ENCODE assay signal across 3 cellular contexts in the genomic region with DNA sequence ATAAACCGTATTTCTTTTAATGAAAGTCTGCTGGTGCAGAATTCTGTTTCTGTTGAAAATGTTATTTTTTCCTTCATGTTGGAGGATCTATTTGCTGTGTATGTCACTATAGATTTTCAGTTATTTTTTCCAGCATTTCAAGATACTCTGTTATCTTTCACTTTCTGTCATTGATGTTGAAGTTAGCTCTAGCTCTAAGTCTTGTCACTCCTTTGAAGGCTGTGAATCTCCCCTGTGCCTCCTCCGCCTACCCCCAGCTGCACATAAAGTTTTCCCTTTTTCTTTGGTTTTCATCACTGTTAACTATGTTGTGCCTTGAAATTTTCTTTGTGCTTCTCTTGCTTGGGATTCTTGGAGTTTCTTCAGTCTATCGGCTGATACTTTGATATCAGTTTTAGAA.
TF ChIP-seq lines count a peak whose summit lies in the region.

No MANE protein-coding gene starts in this region.

TF ChIP-seq in IMR-90, 13 proteins besides CTCF, POLR2A, EP300 and RAD21:
- no peak for TF ChIP-seq FOS (IDR thresholded peaks at IDR 0.05; ENCODE audit: low read depth, low read length)
- TF ChIP-seq MAZ (IDR thresholded peaks at IDR 0.05; ENCODE audit: borderline replicate concordance, low read depth, low read length) = no peak
- no peak for TF ChIP-seq RFX5 (IDR thresholded peaks at IDR 0.05; ENCODE audit: low read depth, low read length)
- no peak for TF ChIP-seq SMC3 (IDR thresholded peaks at IDR 0.05; ENCODE audit: low read depth, low read length)
- no peak for TF ChIP-seq CEBPB (IDR thresholded peaks at IDR 0.05; ENCODE audit: low read depth, low read length)
- TF ChIP-seq NFE2L2 (IDR thresholded peaks at IDR 0.05; ENCODE audit: low read depth, low read length) = no peak
- no peak for TF ChIP-seq MXI1 (IDR thresholded peaks at IDR 0.05; ENCODE audit: borderline replicate concordance, low read depth, low read length)
- TF ChIP-seq, protein P1, sequence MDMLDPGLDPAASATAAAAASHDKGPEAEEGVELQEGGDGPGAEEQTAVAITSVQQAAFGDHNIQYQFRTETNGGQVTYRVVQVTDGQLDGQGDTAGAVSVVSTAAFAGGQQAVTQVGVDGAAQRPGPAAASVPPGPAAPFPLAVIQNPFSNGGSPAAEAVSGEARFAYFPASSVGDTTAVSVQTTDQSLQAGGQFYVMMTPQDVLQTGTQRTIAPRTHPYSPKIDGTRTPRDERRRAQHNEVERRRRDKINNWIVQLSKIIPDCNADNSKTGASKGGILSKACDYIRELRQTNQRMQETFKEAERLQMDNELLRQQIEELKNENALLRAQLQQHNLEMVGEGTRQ (IDR thresholded peaks at IDR 0.05; ENCODE audit: low read depth, low read length) = no peak
- no peak for TF ChIP-seq BHLHE40 (IDR thresholded peaks at IDR 0.05; ENCODE audit: low read depth, low read length)
- no peak for TF ChIP-seq RCOR1 (IDR thresholded peaks at IDR 0.05; ENCODE audit: insufficient replicate concordance, low read length)

TF ChIP-seq in K562, 482 proteins besides CTCF, POLR2A, EP300 and RAD21:
- TF ChIP-seq ZBTB40 (IDR thresholded peaks at IDR 0.05) (peak; percentile 48; the same call in 1 of the 2 replicates), ZBTB40 (CRISPR knock-in tag; IDR thresholded peaks at IDR 0.05) (no peak), TGIF2 (CRISPR knock-in tag; IDR thresholded peaks at IDR 0.05) (no peak)

TF ChIP-seq in SK-N-SH, 30 proteins besides CTCF, POLR2A, EP300 and RAD21:
- no peak for TF ChIP-seq FOSL2 (IDR thresholded peaks at IDR 0.05; ENCODE audit: borderline replicate concordance, low read depth)
